ENCODE assay signal across 30 cellular contexts in the genomic region with DNA sequence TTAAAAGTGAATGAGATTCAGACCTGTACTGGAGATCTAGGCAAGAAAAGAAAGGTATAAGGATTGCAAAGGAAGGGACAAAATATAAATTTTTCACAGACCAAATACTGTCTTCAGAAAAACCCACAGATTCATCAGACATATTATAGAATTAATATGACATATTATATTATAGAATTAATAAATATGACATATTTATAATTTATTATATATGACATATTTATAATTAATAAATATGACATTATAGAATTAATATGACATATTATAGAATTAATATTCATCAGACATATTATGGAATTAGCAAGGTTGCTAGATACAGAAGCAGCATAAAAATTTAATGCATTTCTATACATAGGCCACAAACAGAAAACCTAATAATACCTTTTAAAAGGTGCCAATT. TPM values are rescaled to one million over a fixed set of nuclear protein-coding genes. Genes with fewer than 3 reads are reported as not detected.
"Had no signal": no experiment of that assay in that cellular context is flagged by ENCODE, and none has a peak within 500 bp of the region (broad histone marks: within the 10 kb centered on the region; RNA-seq: fewer than 3 reads in every experiment).

No MANE protein-coding gene starts in this region.

- H3K9me3 Mint-ChIP-seq: immature natural killer cell; mesothelial cell of epicardium; nephron progenitor cell; stimulated activated memory B cell treated with anti-CD40 and anti-IgM and Interleukin-4, amounts not matched to agents 10 μg/mL and 1 μg/mL and 100 μg/mL, for 72 hours; type B pancreatic cell had no signal

- DNase-seq: cerebellar nuclear complex; cortex of kidney; foreskin fibroblast; glutamatergic neuron; hypothalamus; immature natural killer cell; mesenchymal stem cell; mucosa of descending colon; naive B cell; nephron progenitor cell; nucleus accumbens; posterior cingulate gyrus; psoas muscle; right cardiac atrium; sigmoid colon; stimulated activated CD4-positive, alpha-beta T cell treated with anti-CD3 and anti-CD28 coated beads, Interleukin-2, amount 100 ng/mL, for 24 hours; stimulated activated CD4-positive, alpha-beta T cell treated with anti-CD3 and anti-CD28 coated beads, Interleukin-4, amount 100 ng/mL, for 24 hours; stimulated activated naive CD8-positive, alpha-beta T cell treated with anti-CD3 and anti-CD28 coated beads, Interleukin-15, Interleukin-2, amounts not matched to agents 100 U/mL and 50 U/mL, for 24 hours; substantia nigra; testis; tibial artery had no signal

- H3K27me3 Mint-ChIP-seq: naive B cell; stimulated activated memory B cell treated with anti-CD40 and anti-IgM and Interleukin-4, amounts not matched to agents 10 μg/mL and 1 μg/mL and 100 μg/mL, for 72 hours had no signal

- FAIRE-seq: urothelium cell line had no signal

- H3K36me3 Mint-ChIP-seq: naive B cell had no signal

- H3K27ac Mint-ChIP-seq: mesothelial cell of epicardium; stimulated activated memory B cell treated with anti-CD40 and anti-IgM and Interleukin-4, amounts not matched to agents 10 μg/mL and 1 μg/mL and 100 μg/mL, for 72 hours; type B pancreatic cell had no signal

- H3K4me3 Mint-ChIP-seq: immature natural killer cell; mesothelial cell of epicardium; naive B cell; nephron progenitor cell; stimulated activated memory B cell treated with anti-CD40 and anti-IgM and Interleukin-4, amounts not matched to agents 10 μg/mL and 1 μg/mL and 100 μg/mL, for 72 hours; type B pancreatic cell had no signal

- H3K4me1 Mint-ChIP-seq: mesothelial cell of epicardium; naive B cell; nephron progenitor cell; stimulated activated memory B cell treated with anti-CD40 and anti-IgM and Interleukin-4, amounts not matched to agents 10 μg/mL and 1 μg/mL and 100 μg/mL, for 72 hours had no signal

- ATAC-seq: esophagus mucosa; mucosa of descending colon; psoas muscle; right cardiac atrium; stimulated activated memory B cell treated with anti-CD40 and anti-IgM and Interleukin-4, amounts not matched to agents 10 μg/mL and 1 μg/mL and 100 μg/mL, for 72 hours; stimulated activated naive CD8-positive, alpha-beta T cell treated with anti-CD3 and anti-CD28 coated beads, Interleukin-15, Interleukin-2, amounts not matched to agents 100 U/mL and 50 U/mL, for 24 hours had no signal

RNA-seq across cellular contexts. Expression of a gene that starts 44.7 kb away (rescaled TPM):
- total RNA-seq: dermis microvascular lymphatic vessel endothelial cell, esophagus mucosa, osteocyte, psoas muscle, renal cortical epithelial cell, skeletal muscle tissue, testis had no signal
